ENCODE assay signal across 37 cellular contexts in genomic region chr7:101419831-101420230, GRCh38. TPM values are rescaled to one million over a fixed set of nuclear protein-coding genes. Genes with fewer than 3 reads are reported as not detected.
"Had no signal": no experiment of that assay in that cellular context is flagged by ENCODE, and none has a peak within 500 bp of the region (broad histone marks: within the 10 kb centered on the region; RNA-seq: fewer than 3 reads in every experiment).

No MANE protein-coding gene starts in this region.

- H3K27ac Mint-ChIP-seq: activated CD4-positive, alpha-beta memory T cell treated with anti-CD3 and anti-CD28 coated beads, Interleukin-2, amount 10 ng/mL, durations not matched to agents 7 days and 5 days; activated CD4-positive, alpha-beta T cell treated with anti-CD3 and anti-CD28 coated beads for 36 hours; activated CD4-positive, alpha-beta T cell treated with anti-CD3 and anti-CD28 coated beads, Interleukin-2, amount 10 ng/mL, durations not matched to agents 24 days and 14 days; activated naive CD4-positive, alpha-beta T cell treated with anti-CD3 and anti-CD28 coated beads, Interleukin-2, amount 10 ng/mL, durations not matched to agents 7 days and 5 days; activated naive CD4-positive, alpha-beta T cell treated with anti-CD3 and anti-CD28 coated beads, Interleukin-2, amount 50 U/mL, for 72 hours; activated naive CD8-positive, alpha-beta T cell treated with anti-CD3 and anti-CD28 coated beads, Interleukin-2, amount 10 ng/mL, durations not matched to agents 7 days and 5 days; activated T-cell treated with anti-CD3 and anti-CD28 coated beads, Interleukin-2, amount 50 U/mL, for 24 hours; activated T-cell treated with anti-CD3 and anti-CD28 coated beads, Interleukin-2, amount 50 U/mL, for 72 hours; brain; T-helper 17 cell; T-helper 2 cell treated with Interferon-gamma antibody and Interleukin-4, amounts not matched to agents 5 μg/mL and 100 μg/mL, for 36 hours had no signal

- H3K36me3 Mint-ChIP-seq: activated naive CD4-positive, alpha-beta T cell treated with anti-CD3 and anti-CD28 coated beads, Interleukin-2, amount 10 ng/mL, durations not matched to agents 7 days and 5 days; activated naive CD4-positive, alpha-beta T cell treated with anti-CD3 and anti-CD28 coated beads, Interleukin-2, amount 50 U/mL, for 72 hours; activated naive CD8-positive, alpha-beta T cell treated with anti-CD3 and anti-CD28 coated beads, Interleukin-2, amount 10 ng/mL, durations not matched to agents 7 days and 5 days had no signal

- ATAC-seq: activated CD4-positive, alpha-beta T cell treated with anti-CD3 and anti-CD28 coated beads for 36 hours; activated naive CD4-positive, alpha-beta T cell treated with anti-CD3 and anti-CD28 coated beads, Interleukin-2, amount 50 U/mL, for 72 hours; activated T-cell treated with anti-CD3 and anti-CD28 coated beads, Interleukin-2, amount 50 U/mL, for 72 hours; gastroesophageal sphincter; heart right ventricle; T-helper 17 cell had no signal

- H3K4me1 ChIP-seq: ascending aorta, breast epithelium, colonic mucosa, esophagus squamous epithelium, gastroesophageal sphincter, heart right ventricle had no signal

- DNase-seq: activated CD4-positive, alpha-beta memory T cell treated with anti-CD3 and anti-CD28 coated beads, Interleukin-2, amount 10 ng/mL, durations not matched to agents 7 days and 5 days; activated CD4-positive, alpha-beta T cell treated with anti-CD3 and anti-CD28 coated beads, Interleukin-2, amount 10 ng/mL, durations not matched to agents 24 days and 14 days; activated CD4-positive, CD25-positive, alpha-beta regulatory T cell; activated CD4-positive, CD25-positive, alpha-beta regulatory T cell treated with anti-CD3 and anti-CD28 coated beads, Interleukin-2, amount 50 U/mL, for 72 hours; activated CD8-positive, alpha-beta memory T cell treated with anti-CD3 and anti-CD28 coated beads, Interleukin-2, amount 50 U/mL, for 48 hours; activated gamma-delta T cell; activated naive CD4-positive, alpha-beta T cell; activated naive CD4-positive, alpha-beta T cell treated with anti-CD3 and anti-CD28 coated beads, Interleukin-2, amount 10 ng/mL, durations not matched to agents 7 days and 5 days; activated naive CD8-positive, alpha-beta T cell treated with anti-CD3 and anti-CD28 coated beads, Interleukin-2, amount 10 ng/mL, durations not matched to agents 7 days and 5 days; activated T-cell treated with anti-CD3 and anti-CD28 coated beads for 4 hours; activated T-cell treated with anti-CD3 and anti-CD28 coated beads, Interleukin-2, amount 50 U/mL, for 24 hours; activated T-cell treated with anti-CD3 and anti-CD28 coated beads, Interleukin-2, amount 50 U/mL, for 72 hours; central memory CD4-positive, alpha-beta T cell; cerebellar nuclear complex; colonic mucosa; effector CD8-positive, alpha-beta T cell; esophagus squamous epithelium; foreskin melanocyte; heart right ventricle; T-helper 17 cell; T1000 had no signal

- H3K27ac ChIP-seq: ascending aorta, breast epithelium, cardiac muscle cell, colonic mucosa, epithelial cell of prostate, esophagus squamous epithelium, gastroesophageal sphincter, heart right ventricle, WERI-Rb-1 had no signal

- H3K9me3 Mint-ChIP-seq: activated CD4-positive, alpha-beta memory T cell treated with anti-CD3 and anti-CD28 coated beads, Interleukin-2, amount 10 ng/mL, durations not matched to agents 7 days and 5 days; activated CD4-positive, alpha-beta T cell treated with anti-CD3 and anti-CD28 coated beads, Interleukin-2, amount 10 ng/mL, durations not matched to agents 24 days and 14 days; activated naive CD4-positive, alpha-beta T cell treated with anti-CD3 and anti-CD28 coated beads, Interleukin-2, amount 10 ng/mL, durations not matched to agents 7 days and 5 days; activated naive CD4-positive, alpha-beta T cell treated with anti-CD3 and anti-CD28 coated beads, Interleukin-2, amount 50 U/mL, for 72 hours; activated naive CD8-positive, alpha-beta T cell treated with anti-CD3 and anti-CD28 coated beads, Interleukin-2, amount 10 ng/mL, durations not matched to agents 7 days and 5 days; activated T-cell treated with anti-CD3 and anti-CD28 coated beads, Interleukin-2, amount 50 U/mL, for 24 hours; activated T-cell treated with anti-CD3 and anti-CD28 coated beads, Interleukin-2, amount 50 U/mL, for 72 hours; T-helper 2 cell treated with Interferon-gamma antibody and Interleukin-4, amounts not matched to agents 5 μg/mL and 100 μg/mL, for 36 hours had no signal

- H3K36me3 ChIP-seq: ascending aorta, breast epithelium, cardiac muscle cell, colonic mucosa, esophagus squamous epithelium, gastroesophageal sphincter, heart right ventricle, WERI-Rb-1 had no signal

- H3K4me1 Mint-ChIP-seq: activated CD4-positive, alpha-beta memory T cell treated with anti-CD3 and anti-CD28 coated beads, Interleukin-2, amount 10 ng/mL, durations not matched to agents 7 days and 5 days; activated CD4-positive, alpha-beta T cell treated with anti-CD3 and anti-CD28 coated beads for 36 hours; brain had no signal

- H3K27me3 ChIP-seq: ascending aorta, breast epithelium, cardiac muscle cell, colonic mucosa had no signal

- H3K4me3 Mint-ChIP-seq: activated CD4-positive, alpha-beta memory T cell treated with anti-CD3 and anti-CD28 coated beads, Interleukin-2, amount 10 ng/mL, durations not matched to agents 7 days and 5 days; activated CD4-positive, alpha-beta T cell treated with anti-CD3 and anti-CD28 coated beads for 36 hours; activated CD4-positive, alpha-beta T cell treated with anti-CD3 and anti-CD28 coated beads, Interleukin-2, amount 10 ng/mL, durations not matched to agents 24 days and 14 days; activated naive CD4-positive, alpha-beta T cell treated with anti-CD3 and anti-CD28 coated beads, Interleukin-2, amount 10 ng/mL, durations not matched to agents 7 days and 5 days; activated naive CD8-positive, alpha-beta T cell treated with anti-CD3 and anti-CD28 coated beads, Interleukin-2, amount 10 ng/mL, durations not matched to agents 7 days and 5 days; activated T-cell treated with anti-CD3 and anti-CD28 coated beads, Interleukin-2, amount 50 U/mL, for 24 hours; activated T-cell treated with anti-CD3 and anti-CD28 coated beads, Interleukin-2, amount 50 U/mL, for 72 hours; brain; T-helper 17 cell; T-helper 2 cell treated with Interferon-gamma antibody and Interleukin-4, amounts not matched to agents 5 μg/mL and 100 μg/mL, for 36 hours had no signal

- H3K4me3 ChIP-seq: ascending aorta, breast epithelium, cardiac muscle cell, colonic mucosa, esophagus squamous epithelium, gastroesophageal sphincter, heart right ventricle had no signal

- H3K27me3 Mint-ChIP-seq: activated CD4-positive, alpha-beta T cell treated with anti-CD3 and anti-CD28 coated beads, Interleukin-2, amount 10 ng/mL, durations not matched to agents 24 days and 14 days had no signal

- H3K9me3 ChIP-seq: ascending aorta, breast epithelium, colonic mucosa, esophagus squamous epithelium, gastroesophageal sphincter, heart right ventricle had no signal

RNA-seq across cellular contexts. Expression of gene COL26A1, which starts 57.2 kb away (rescaled TPM):
- total RNA-seq: activated CD4-positive, alpha-beta memory T cell treated with anti-CD3 and anti-CD28 coated beads, Interleukin-2, amount 10 ng/mL, durations not matched to agents 7 days and 5 days; activated CD4-positive, alpha-beta T cell treated with anti-CD3 and anti-CD28 coated beads for 36 hours; activated CD4-positive, alpha-beta T cell treated with anti-CD3 and anti-CD28 coated beads, Interleukin-2, amount 10 ng/mL, durations not matched to agents 24 days and 14 days; activated naive CD4-positive, alpha-beta T cell treated with anti-CD3 and anti-CD28 coated beads, Interleukin-2, amount 50 U/mL, for 72 hours; activated naive CD8-positive, alpha-beta T cell treated with anti-CD3 and anti-CD28 coated beads, Interleukin-2, amount 10 ng/mL, durations not matched to agents 7 days and 5 days; ascending aorta; breast epithelium; dermis microvascular lymphatic vessel endothelial cell; endothelial cell of umbilical vein; esophagus squamous epithelium; fibroblast of lung; fibroblast of villous mesenchyme; gastroesophageal sphincter; glomerular endothelial cell; T-helper 17 cell had no signal
- polyA plus RNA-seq: endothelial cell of umbilical vein, esophagus had no signal
